13 cellular contexts compared by ENCODE assay signal in the genomic region with DNA sequence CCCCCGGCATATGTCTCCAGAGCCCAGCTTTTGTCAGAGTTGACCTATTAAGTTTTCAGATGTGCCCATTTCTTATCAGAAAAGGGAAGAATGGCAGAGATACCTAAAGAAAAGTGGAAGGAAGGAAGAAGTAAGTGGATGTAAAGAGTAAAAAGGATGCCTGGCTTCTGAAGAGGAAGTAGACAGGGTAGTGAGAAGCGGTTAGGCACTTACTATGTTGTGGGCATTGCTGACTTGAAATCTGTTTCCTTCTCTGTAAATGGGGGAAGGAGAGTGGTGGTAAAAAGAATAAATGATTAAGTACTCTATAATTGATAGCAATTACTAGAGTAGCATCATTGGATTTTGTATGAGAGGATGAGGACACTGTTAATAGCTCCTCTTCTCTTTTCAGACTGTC. TPM values are rescaled to one million over a fixed set of nuclear protein-coding genes. Genes with fewer than 3 reads are reported as not detected.
A peak's percentile ranks its signal among the peaks of the same experiment; 100 is the strongest.
DNase-seq lines count a peak whose midpoint lies in the region; ATAC-seq and TF ChIP-seq lines count a peak whose summit lies in the region.
"Had no signal": no experiment of that assay in that cellular context is flagged by ENCODE, and none has a peak within 500 bp of the region (broad histone marks: within the 10 kb centered on the region; RNA-seq: fewer than 3 reads in every experiment).

No MANE protein-coding gene starts in this region.

- H3K4me3 Mint-ChIP-seq in effector memory CD8-positive, alpha-beta T cell = peak overlapping the region in 1 of 2 donors; percentile 63
- H3K4me3 Mint-ChIP-seq in Calu3 (ENCODE audit: low read depth, unreplicated experiment) = no peak overlapping the region

- DNase-seq in CD1c-positive myeloid dendritic cell (ENCODE audit: extremely low spot score) = peak; percentile 35
- peak; percentile 20 for DNase-seq in SKM-1 (lab: John Stamatoyannopoulos, UW; ENCODE audit: unreplicated experiment)
- no peak for DNase-seq in effector memory CD8-positive, alpha-beta T cell
- no peak for DNase-seq in Calu3
- no peak for DNase-seq in Right ventricle myocardium inferior (ENCODE audit: missing footprints)
- DNase-seq in SJCRH30 = no peak
- DNase-seq in midbrain (lab: John Stamatoyannopoulos, UW) = no peak
- DNase-seq: activated CD4-positive, alpha-beta T cell treated with anti-CD3 and anti-CD28 coated beads, Interleukin-2, amount 50 U/mL, for 4 hours; aorta; COR-L47; SHP77 treated with DMSO at 0.1 percent for 48 hours had no signal

- CTCF ChIA-PET in Calu3 (lab: Charles Lee) = no interaction called here

- H3K27me3 Mint-ChIP-seq in effector memory CD8-positive, alpha-beta T cell = no peaks in the 10 kb centered on the region
- H3K27me3 Mint-ChIP-seq in Calu3 (ENCODE audit: unreplicated experiment) = no peaks in the 10 kb centered on the region

- no peaks in the 10 kb centered on the region for H3K9me3 ChIP-seq in SJCRH30 (replicated peaks)

- H3K9me3 Mint-ChIP-seq in effector memory CD8-positive, alpha-beta T cell = no peaks in the 10 kb centered on the region
- H3K9me3 Mint-ChIP-seq in Calu3 (ENCODE audit: low read depth, unreplicated experiment) = no peaks in the 10 kb centered on the region

- H3K36me3 Mint-ChIP-seq in effector memory CD8-positive, alpha-beta T cell (ENCODE audit: insufficient read depth) = peaks cover 27% of the 10 kb centered on the region
- H3K36me3 Mint-ChIP-seq in Calu3 (ENCODE audit: insufficient read depth, unreplicated experiment) = peaks cover 25% of the 10 kb centered on the region

- H3K27ac Mint-ChIP-seq in effector memory CD8-positive, alpha-beta T cell = peak overlapping the region in 1 of 2 donors; percentile 27
- H3K27ac Mint-ChIP-seq in Calu3 (ENCODE audit: unreplicated experiment) = no peak overlapping the region

- no peak overlapping the region for H3K27ac ChIP-seq in SJCRH30

- H3K4me3 ChIP-seq in SJCRH30 = no peak overlapping the region

- intact Hi-C loops in Calu3 (cut with micrococcal nuclease; ENCODE audit: unreplicated experiment) = no loop called here
- intact Hi-C loops in Right ventricle myocardium inferior (cut with DNase I) = no loop called here

- TF ChIP-seq CTCF in Calu3 (IDR thresholded peaks at IDR 0.05; ENCODE audit: unreplicated experiment) = no peak

- peaks cover 42% of the 10 kb centered on the region for H3K36me3 ChIP-seq in SJCRH30

- H3K4me1 ChIP-seq in SJCRH30 = no peaks in the 10 kb centered on the region

- peaks cover 42 to 60% of the 10 kb centered on the region in 2 donors for H3K4me1 Mint-ChIP-seq in effector memory CD8-positive, alpha-beta T cell (ENCODE audit: low read depth in 2 of 2)
- H3K4me1 Mint-ChIP-seq in Calu3 (ENCODE audit: low read depth, unreplicated experiment) = peaks cover 30% of the 10 kb centered on the region

- peak; percentile 54 for ATAC-seq in GM18867 (IDR thresholded peaks at IDR 0.05; ENCODE audit: unreplicated experiment)
- peak; percentile 90 for ATAC-seq in effector memory CD8-positive, alpha-beta T cell (replicated peaks)
- no peak for ATAC-seq in Right ventricle myocardium inferior

- no peaks in the 10 kb centered on the region for H3K27me3 ChIP-seq in SJCRH30

- BruUV-seq in Calu3 (replicated peaks; lab: Mats Ljungman, UMichigan) = no TSS peak

RNA-seq across cellular contexts. Expression of gene ANP32B, which starts 9.9 kb away (rescaled TPM):
- total RNA-seq in Calu3 (2022) (118 and 135 TPM in 2 replicates), Right ventricle myocardium inferior (54.5 TPM)
- total RNA-seq in SJCRH30 (2014; rRNA removed; shearing (Covaris generic)) = 40.7 and 45.7 TPM in 2 replicates

RNA-seq across cellular contexts. Expression of gene HEMGN, which starts 55.0 kb away (rescaled TPM):
- total RNA-seq in Calu3 (2022) = not detected in 2 replicates
- total RNA-seq in Right ventricle myocardium inferior = 0.11 TPM
- not detected in 2 replicates for total RNA-seq in SJCRH30 (2014; rRNA removed; shearing (Covaris generic))
- total RNA-seq: NCI-H460 had no signal

Comparison
In these comparisons a context has a peak if more than half of its experiments do, and no peak if none do; other contexts are left out.
1. DNase-seq: peak in CD1c-positive myeloid dendritic cell (single experiment) and SKM-1 (single experiment); none in effector memory CD8-positive, alpha-beta T cell (0 of 3), Calu3 (single experiment), Right ventricle myocardium inferior (single experiment), SJCRH30 (0 of 2) and midbrain (single experiment).